Comparison of ENCODE assay signal across 17 cellular contexts in genomic region chr1:61639218-61639617, GRCh38.
DNase-seq lines count a peak whose midpoint lies in the region; ATAC-seq, FAIRE-seq and TF ChIP-seq lines count a peak whose summit lies in the region.
"Had no signal": no experiment of that assay in that cellular context is flagged by ENCODE, and none has a peak within 500 bp of the region (broad histone marks: within the 10 kb centered on the region; RNA-seq: fewer than 3 reads in every experiment).

No MANE protein-coding gene starts in this region.

- POLR2A ChIA-PET in K562 (lab: Yijun Ruan, JAX) = no interaction called here

- ATAC-seq in left ventricle myocardium superior (no peak), K562 (no peak), aorta (ENCODE audit: low FRiP score) (no peak)
- ATAC-seq: activated CD4-positive, CD25-positive, alpha-beta regulatory T cell treated with anti-CD3 and anti-CD28 coated beads, Interleukin-2, amount 50 U/mL, for 24 hours; activated naive CD4-positive, alpha-beta T cell treated with anti-CD3 and anti-CD28 coated beads, Interleukin-2, amount 50 U/mL, for 72 hours; esophagus mucosa had no signal

- BruUV-seq in K562 (replicated peaks; lab: Mats Ljungman, UMichigan) = no TSS peak

- no peak for TF ChIP-seq RAD21 in K562 (CRISPR knock-in tag; conservative IDR thresholded peaks at IDR 0.05 in 1 of 2, IDR thresholded peaks at IDR 0.05 in 1 of 2)

- no peak for TF ChIP-seq EP300 in K562 (IDR thresholded peaks at IDR 0.05; ENCODE audit: low read length)

- no peak overlapping the region for H3K9ac ChIP-seq in K562 (ENCODE audit: insufficient read depth in 1 of 2, low read depth in 2 of 2, low read length in 2 of 2)

- H3K36me3 Mint-ChIP-seq in nephron (ENCODE audit: low read depth) = no peaks in the 10 kb centered on the region
- H3K36me3 Mint-ChIP-seq: activated naive CD4-positive, alpha-beta T cell treated with anti-CD3 and anti-CD28 coated beads, Interleukin-2, amount 50 U/mL, for 72 hours had no signal

- no peaks in the 10 kb centered on the region for H3K9me1 ChIP-seq in K562 (ENCODE audit: control insufficient read depth, insufficient read depth, low read length)

- H3K27me3 ChIP-seq in left ventricle myocardium inferior (ENCODE audit: low read depth) (no peaks in the 10 kb centered on the region), K562 (ENCODE audit: control insufficient read depth in 2 of 2, insufficient read depth in 2 of 2, low read length in 2 of 2) (peaks cover 6 to 7% of the 10 kb centered on the region in 2 experiments; a peak in 3 of 5 replicates), aorta (ENCODE audit: control insufficient read depth in 1 of 2, insufficient read depth in 2 of 2, low read length in 1 of 2) (no peaks in the 10 kb centered on the region), brain microvascular endothelial cell (replicated peaks) (no peaks in the 10 kb centered on the region)
- H3K27me3 ChIP-seq: pancreas had no signal

- H2AFZ ChIP-seq in K562 (ENCODE audit: low read depth, low read length) = no peak overlapping the region

- no peak overlapping the region for H3K4me3 Mint-ChIP-seq in nephron

- H3K27ac Mint-ChIP-seq in nephron = peak overlapping the region; percentile 70 to 94 (median 91)
- H3K27ac Mint-ChIP-seq: activated naive CD4-positive, alpha-beta T cell treated with anti-CD3 and anti-CD28 coated beads, Interleukin-2, amount 50 U/mL, for 72 hours had no signal

- H3K27me3 Mint-ChIP-seq in nephron (ENCODE audit: low read depth) = peaks cover 7% of the 10 kb centered on the region

- DNase-seq in left ventricle myocardium inferior (no peak), left ventricle myocardium superior (no peak), K562 (ENCODE audit: extremely low read depth in 1 of 4, low spot score in 3 of 4) (no peak), aorta (no peak), brain microvascular endothelial cell (no peak), 8988T (no peak), NAMALWA (ENCODE audit: low spot score) (no peak)
- DNase-seq: IMR-90, mesendoderm, NCI-H1694 treated with DMSO at 0.1 percent for 48 hours, OCI-M1, pancreas had no signal

- no peaks in the 10 kb centered on the region for H3K9me3 Mint-ChIP-seq in nephron
- H3K9me3 Mint-ChIP-seq: activated naive CD4-positive, alpha-beta T cell treated with anti-CD3 and anti-CD28 coated beads, Interleukin-2, amount 50 U/mL, for 72 hours had no signal

- H3K4me1 ChIP-seq in left ventricle myocardium inferior (peaks cover 28% of the 10 kb centered on the region), K562 (replicated peaks in 1 of 2; ENCODE audit: control insufficient read depth in 2 of 2, insufficient read depth in 2 of 2, low read length in 2 of 2) (peaks cover 0 to 8% of the 10 kb centered on the region in 2 experiments; a peak in 1 of 5 replicates), aorta (ENCODE audit: control insufficient read depth in 1 of 2, insufficient read depth in 2 of 2, low read length in 2 of 2) (peaks cover 5 to 17% of the 10 kb centered on the region in 2 donors)
- H3K4me1 ChIP-seq: pancreas had no signal

- no peak overlapping the region for H3K4me2 ChIP-seq in K562 (ENCODE audit: insufficient read depth, low read length)

- no peaks in the 10 kb centered on the region for H3K36me3 ChIP-seq in left ventricle myocardium inferior
- no peaks in the 10 kb centered on the region for H3K36me3 ChIP-seq in K562 (ENCODE audit: control insufficient read depth, insufficient read depth, low read length)
- no peaks in the 10 kb centered on the region for H3K36me3 ChIP-seq in aorta (ENCODE audit: control insufficient read depth in 1 of 2, insufficient read depth in 2 of 2, low read length in 1 of 2)
- H3K36me3 ChIP-seq in brain microvascular endothelial cell (replicated peaks) = no peaks in the 10 kb centered on the region
- H3K36me3 ChIP-seq: pancreas had no signal

- intact Hi-C loops in left ventricle myocardium inferior (cut with micrococcal nuclease) = no loop called here
- intact Hi-C loops in left ventricle myocardium superior (cut with micrococcal nuclease) = no loop called here
- intact Hi-C loops in K562 (cut with micrococcal nuclease) = no loop called here
- intact Hi-C loops in aorta (cut with DNase I) = no loop called here

- H3K79me2 ChIP-seq in K562 (ENCODE audit: control insufficient read depth, insufficient read depth, low read length) = no peaks in the 10 kb centered on the region

- H3K9me3 ChIP-seq in left ventricle myocardium inferior (replicated peaks) (no peaks in the 10 kb centered on the region), K562 (replicated peaks; ENCODE audit: control insufficient read depth, insufficient read depth, low read depth, low read length) (no peaks in the 10 kb centered on the region), aorta (ENCODE audit: control insufficient read depth, low read length) (no peaks in the 10 kb centered on the region)
- H3K9me3 ChIP-seq: pancreas had no signal

- WGBS in K562 (ENCODE audit: insufficient coverage, low coverage, missing lambda C conversion rate) = 8% methylated on average over 1 of the region's 1 CpG
- WGBS in aorta, 2 donors = 63 to 77% methylated on average over 1 of the region's 1 CpG

- H4K20me1 ChIP-seq in K562 (replicated peaks; ENCODE audit: control insufficient read depth, insufficient read depth, low read length) = no peaks in the 10 kb centered on the region

- H3K4me3 ChIP-seq in left ventricle myocardium inferior = no peak overlapping the region
- no peak overlapping the region for H3K4me3 ChIP-seq in K562
- H3K4me3 ChIP-seq in aorta (ENCODE audit: low read length in 2 of 2) = no peak overlapping the region
- no peak overlapping the region for H3K4me3 ChIP-seq in brain microvascular endothelial cell (ENCODE audit: low read depth, low read length)
- H3K4me3 ChIP-seq: pancreas had no signal

- FAIRE-seq in K562 (lab: Jason Lieb, UNC) = no peak
- FAIRE-seq: colon, pancreas had no signal

- in situ Hi-C loops in K562 (cut with MboI) = no loop called here
- in situ Hi-C loops in brain microvascular endothelial cell (cut with HindIII; ENCODE audit: low pct_ligation_motif_present, low sequenced_read_pairs) = no loop called here

- TF ChIP-seq CTCF in left ventricle myocardium inferior (IDR thresholded peaks at IDR 0.05; ENCODE audit: borderline replicate concordance) = no peak
- TF ChIP-seq CTCF in K562 (IDR thresholded peaks at IDR 0.05 in 2 of 3, conservative IDR thresholded peaks at IDR 0.05 in 1 of 3; ENCODE audit: insufficient read depth in 2 of 3, low read depth in 1 of 3, low read length in 3 of 3) = no peak
- no peak for TF ChIP-seq CTCF in nephron (IDR thresholded peaks at IDR 0.05; ENCODE audit: unreplicated experiment in 3 of 3)
- TF ChIP-seq CTCF in brain microvascular endothelial cell (IDR thresholded peaks at IDR 0.05; ENCODE audit: low read depth, low read length, missing control alignments) = no peak

- CTCF ChIA-PET in K562 (lab: Yijun Ruan, JAX; ENCODE audit: low intra/inter-chr PET ratio) = no interaction called here

- H3K4me1 Mint-ChIP-seq in nephron = peaks cover 61% of the 10 kb centered on the region

- H3K27ac ChIP-seq in left ventricle myocardium inferior (replicated peaks) (peak overlapping the region; percentile 79), K562 (ENCODE audit: extremely low read depth, low read depth, low read length) (no peak overlapping the region), aorta (ENCODE audit: low read depth in 1 of 2, low read length in 2 of 2) (peak overlapping the region; percentile 94 to 98), brain microvascular endothelial cell (no peak overlapping the region)
- H3K27ac ChIP-seq: pancreas had no signal

- no peak for TF ChIP-seq POLR2A in K562 (conservative IDR thresholded peaks at IDR 0.05)

TF ChIP-seq in K562, 482 proteins besides CTCF, POLR2A, EP300 and RAD21:
- TF ChIP-seq NR2C1 (IDR thresholded peaks at IDR 0.05) (no peak), NR2C1 (tag; IDR thresholded peaks at IDR 0.05) (no peak), NFIC (IDR thresholded peaks at IDR 0.05) (peak; percentile 52)

Comparison
In these comparisons a context has a peak if more than half of its experiments do, and no peak if none do; other contexts are left out.
1. H3K27ac ChIP-seq: peak in left ventricle myocardium inferior (single experiment) and aorta (2 of 2); none in K562 (single experiment) and brain microvascular endothelial cell (single experiment).